Comparison of ENCODE assay signal across 17 cellular contexts in the genomic region with DNA sequence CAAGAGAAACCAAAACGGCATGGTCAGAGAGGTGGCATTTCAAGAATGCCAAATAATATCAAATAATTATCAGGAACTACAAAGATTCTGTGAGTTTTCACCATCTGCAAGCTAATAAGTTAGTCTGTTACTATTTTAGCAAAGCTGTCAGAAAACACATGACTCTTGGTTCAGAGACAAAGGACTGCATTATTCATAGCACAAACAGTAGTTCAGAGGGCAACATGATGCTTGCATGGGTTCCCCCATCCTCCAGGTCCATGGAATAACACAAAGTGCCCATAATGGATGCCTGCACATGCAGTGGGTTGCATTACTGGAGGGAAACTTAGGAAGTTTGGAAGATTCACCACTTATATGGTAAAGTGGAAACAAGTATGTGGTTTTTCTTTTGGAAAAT.
"Had no signal": no experiment of that assay in that cellular context is flagged by ENCODE, and none has a peak within 500 bp of the region (broad histone marks: within the 10 kb centered on the region; RNA-seq: fewer than 3 reads in every experiment).

No MANE protein-coding gene starts in this region.

- H3K36me3 ChIP-seq: heart left ventricle, thoracic aorta, WERI-Rb-1 had no signal

- ATAC-seq: activated CD8-positive, alpha-beta T cell treated with anti-CD3 and anti-CD28 coated beads for 36 hours; activated naive CD4-positive, alpha-beta T cell treated with anti-CD3 and anti-CD28 coated beads, Interleukin-2, amount 50 U/mL, for 72 hours; activated T-cell treated with anti-CD3 and anti-CD28 coated beads, Interleukin-2, amount 50 U/mL, for 4 hours; esophagus mucosa; heart left ventricle; left colon; naive thymus-derived CD4-positive, alpha-beta T cell; right cardiac atrium had no signal

- H3K9me3 ChIP-seq: heart left ventricle, thoracic aorta had no signal

- H3K4me3 ChIP-seq: coronary artery, heart left ventricle, lung, smooth muscle cell, thoracic aorta had no signal

- H3K27ac ChIP-seq: coronary artery, heart left ventricle, thoracic aorta, WERI-Rb-1 had no signal

- DNase-seq: activated CD4-positive, alpha-beta T cell treated with anti-CD3 and anti-CD28 coated beads for 4 hours; activated CD8-positive, alpha-beta T cell treated with anti-CD3 and anti-CD28 coated beads for 36 hours; activated effector memory CD4-positive, alpha-beta T cell treated with anti-CD3 and anti-CD28 coated beads, Interleukin-2, amount 50 U/mL, for 16 hours; activated T-cell treated with anti-CD3 and anti-CD28 coated beads, Interleukin-2, amount 50 U/mL, for 4 hours; central memory CD4-positive, alpha-beta T cell; heart left ventricle; immature natural killer cell; left colon; naive thymus-derived CD4-positive, alpha-beta T cell; right cardiac atrium; WERI-Rb-1 had no signal
